ENCODE assay signal across 17 cellular contexts in genomic region chr16:11431915-11432465, GRCh38.
A peak's percentile ranks its signal among the peaks of the same experiment; 100 is the strongest.
DNase-seq lines count a peak whose midpoint lies in the region; ATAC-seq, FAIRE-seq and TF ChIP-seq lines count a peak whose summit lies in the region.
"Had no signal": no experiment of that assay in that cellular context is flagged by ENCODE, and none has a peak within 500 bp of the region (broad histone marks: within the 10 kb centered on the region; RNA-seq: fewer than 3 reads in every experiment).

No MANE protein-coding gene starts in this region.

- H3K79me2 ChIP-seq in HepG2 (ENCODE audit: insufficient read depth, low read length) = no peaks in the 10 kb centered on the region

- H3K27me3 Mint-ChIP-seq in activated T-cell treated with anti-CD3 and anti-CD28 coated beads, Interleukin-2, amount 50 U/mL, for 24 hours = no peaks in the 10 kb centered on the region
- H3K27me3 Mint-ChIP-seq: CD4-positive, alpha-beta T cell had no signal

- in situ Hi-C loops in HepG2 (cut with HindIII; ENCODE audit: extremely low pct_ligation_motif_present, low pct_unique_long_range_greater_than_20kb) = no loop called here

- H3K4me1 ChIP-seq in HepG2 (ENCODE audit: insufficient read depth, low read length) = peaks cover 28% of the 10 kb centered on the region

- peak; percentile 89 for ATAC-seq in HepG2
- ATAC-seq: A549 had no signal

- TF ChIP-seq CTCF in choroid plexus epithelial cell (conservative IDR thresholded peaks at IDR 0.05; ENCODE audit: low read depth, low read length) (no peak), HepG2 (CRISPR knock-in tag; IDR thresholded peaks at IDR 0.05) (no peak)

- H3K36me3 Mint-ChIP-seq in activated T-cell treated with anti-CD3 and anti-CD28 coated beads, Interleukin-2, amount 50 U/mL, for 24 hours (ENCODE audit: low read depth) = no peaks in the 10 kb centered on the region

- peak; percentile 83 for FAIRE-seq in HepG2 (lab: Jason Lieb, UNC)
- FAIRE-seq: A549, H54 had no signal

- no peak overlapping the region for H3K27ac ChIP-seq in HepG2 (ENCODE audit: extremely low read length, insufficient read depth, low read length)
- H3K27ac ChIP-seq: A549 had no signal

- CTCF ChIA-PET in HepG2 (lab: Yijun Ruan, JAX; ENCODE audit: low intra/inter-chr PET ratio, low total read pairs) = no interaction called here

- peak overlapping the region; percentile 1; the same call in 1 of the 2 replicates for H3K4me2 ChIP-seq in HepG2 (ENCODE audit: low read depth, low read length)
- H3K4me2 ChIP-seq: A549 had no signal

- intact Hi-C loops in HepG2 (cut with micrococcal nuclease; ENCODE audit: unreplicated experiment) = no loop called here

- peaks cover 4% of the 10 kb centered on the region for H3K9me3 Mint-ChIP-seq in activated T-cell treated with anti-CD3 and anti-CD28 coated beads, Interleukin-2, amount 50 U/mL, for 24 hours

- no peaks in the 10 kb centered on the region for H3K36me3 ChIP-seq in MG63
- H3K36me3 ChIP-seq in HepG2 (replicated peaks in 1 of 2; ENCODE audit: control insufficient read depth in 1 of 2, insufficient read depth in 2 of 2, low read length in 2 of 2) = no peaks in the 10 kb centered on the region

- POLR2A ChIA-PET in HepG2 (lab: Yijun Ruan, JAX) = interaction anchor here (1.4 kb wide), 1 partner anchor 9 kb away, joined by 3 read pairs; no protein-coding TSS in a partner anchor

- TF ChIP-seq EP300 in HepG2 (IDR thresholded peaks at IDR 0.05; ENCODE audit: low read depth in 2 of 2, low read length in 2 of 2) (peak in 1 of 2 experiments; percentile 49; a peak in 1 of 4 replicates), HepG2 (CRISPR knock-in tag; IDR thresholded peaks at IDR 0.05; ENCODE audit: borderline replicate concordance) (no peak)

- WGBS in HepG2 (ENCODE audit: low lambda C conversion rate) = 23% methylated on average over 4 of the region's 4 CpGs

- H3K9me3 ChIP-seq in MG63 (0 out of 2 replicates have a peak, but pooled peaks cover 3% of the 10 kb centered on the region), HepG2 (ENCODE audit: low read length) (no peaks in the 10 kb centered on the region)

- no peak for TF ChIP-seq RAD21 in HepG2 (CRISPR knock-in tag; IDR thresholded peaks at IDR 0.05)

- H3K27ac Mint-ChIP-seq in activated T-cell treated with anti-CD3 and anti-CD28 coated beads, Interleukin-2, amount 50 U/mL, for 24 hours = no peak overlapping the region
- H3K27ac Mint-ChIP-seq: CD4-positive, alpha-beta T cell had no signal

- no peaks in the 10 kb centered on the region for H4K20me1 ChIP-seq in HepG2 (ENCODE audit: insufficient read depth, low read length)

- no TSS peak for BruUV-seq in HepG2 (replicated peaks; lab: Mats Ljungman, UMichigan)

- no peak for TF ChIP-seq POLR2A in HepG2 (IDR thresholded peaks at IDR 0.05; ENCODE audit: insufficient read depth in 1 of 2, low read depth in 2 of 2, low read length in 2 of 2)

- H3K9ac ChIP-seq in HepG2 (ENCODE audit: insufficient read depth, low read depth, low read length) = no peak overlapping the region

- H3K4me1 Mint-ChIP-seq in activated T-cell treated with anti-CD3 and anti-CD28 coated beads, Interleukin-2, amount 50 U/mL, for 24 hours (ENCODE audit: low read depth) = no peaks in the 10 kb centered on the region

- H3K4me3 ChIP-seq in MG63 (no peak overlapping the region), choroid plexus epithelial cell (ENCODE audit: low read depth, low read length) (no peak overlapping the region), HepG2 (replicated peaks in 1 of 3; ENCODE audit: insufficient read depth in 1 of 3, low read depth in 2 of 3, low read length in 3 of 3) (no peak overlapping the region)
- H3K4me3 ChIP-seq: A549 had no signal

- no peak overlapping the region for H3K4me3 Mint-ChIP-seq in activated T-cell treated with anti-CD3 and anti-CD28 coated beads, Interleukin-2, amount 50 U/mL, for 24 hours
- H3K4me3 Mint-ChIP-seq: CD4-positive, alpha-beta T cell had no signal

- no peak overlapping the region for H2AFZ ChIP-seq in HepG2 (ENCODE audit: low read length)

- H3K27me3 ChIP-seq in MG63 (no peaks in the 10 kb centered on the region), HepG2 (ENCODE audit: control insufficient read depth in 1 of 2, insufficient read depth in 2 of 2, low read length in 2 of 2) (peaks cover 2 to 30% of the 10 kb centered on the region in 2 experiments)

- DNase-seq in EH (ENCODE audit: low read depth) = peak; percentile 11
- peak; percentile 62 for DNase-seq in MG63
- DNase-seq in choroid plexus epithelial cell (ENCODE audit: low read depth) = peak; percentile 20
- DNase-seq in HepG2 (ENCODE audit: low spot score) = peak; percentile 80
- no peak for DNase-seq in DMS 273 treated with DMSO at 0.1 percent for 48 hours (lab: John Stamatoyannopoulos, UW)
- DNase-seq in activated T-cell treated with anti-CD3 and anti-CD28 coated beads, Interleukin-2, amount 50 U/mL, for 24 hours = no peak
- DNase-seq in activated naive CD4-positive, alpha-beta T cell treated with Interleukin-2 at 50 U/mL for 16 hours = no peak
- DNase-seq: Calu3; CD4-positive, alpha-beta T cell; DMS79 treated with DMSO at 0.1 percent for 48 hours; Kasumi-1; NCI-H146; NCI-H69; NK-92 treated with Interleukin-12 subunit alpha and Interleukin-12 subunit beta, amount 100 ng/mL, for 24 hours; OCI-M1 had no signal

TF ChIP-seq in HepG2, 621 proteins besides CTCF, POLR2A, EP300 and RAD21 (continues in another document):
- no peak for TF ChIP-seq FLYWCH1 (CRISPR knock-in tag; IDR thresholded peaks at IDR 0.05)
- TF ChIP-seq PAF1 (CRISPR knock-in tag; IDR thresholded peaks at IDR 0.05) = no peak
- TF ChIP-seq KDM2A (CRISPR knock-in tag; IDR thresholded peaks at IDR 0.05; ENCODE audit: borderline replicate concordance, low read depth) = no peak
- TF ChIP-seq FUBP1 (CRISPR knock-in tag; IDR thresholded peaks at IDR 0.05; ENCODE audit: borderline replicate concordance) = no peak
- TF ChIP-seq NRL (CRISPR knock-in tag; IDR thresholded peaks at IDR 0.05; ENCODE audit: borderline replicate concordance) = no peak
- TF ChIP-seq ZNF737 (CRISPR knock-in tag; IDR thresholded peaks at IDR 0.05; ENCODE audit: borderline replicate concordance) = no peak
- TF ChIP-seq ZFP1 (CRISPR knock-in tag; IDR thresholded peaks at IDR 0.05) = 0 out of 2 replicates have a peak, but pooled peaks have one; percentile 48
- TF ChIP-seq ZNF766 (CRISPR knock-in tag; IDR thresholded peaks at IDR 0.05; ENCODE audit: borderline replicate concordance) = no peak
- TF ChIP-seq SCMH1 (CRISPR knock-in tag; IDR thresholded peaks at IDR 0.05; ENCODE audit: borderline replicate concordance) = no peak
- TF ChIP-seq ZNF350 (CRISPR knock-in tag; IDR thresholded peaks at IDR 0.05; ENCODE audit: borderline replicate concordance, low read depth) = no peak
- TF ChIP-seq, protein P1, sequence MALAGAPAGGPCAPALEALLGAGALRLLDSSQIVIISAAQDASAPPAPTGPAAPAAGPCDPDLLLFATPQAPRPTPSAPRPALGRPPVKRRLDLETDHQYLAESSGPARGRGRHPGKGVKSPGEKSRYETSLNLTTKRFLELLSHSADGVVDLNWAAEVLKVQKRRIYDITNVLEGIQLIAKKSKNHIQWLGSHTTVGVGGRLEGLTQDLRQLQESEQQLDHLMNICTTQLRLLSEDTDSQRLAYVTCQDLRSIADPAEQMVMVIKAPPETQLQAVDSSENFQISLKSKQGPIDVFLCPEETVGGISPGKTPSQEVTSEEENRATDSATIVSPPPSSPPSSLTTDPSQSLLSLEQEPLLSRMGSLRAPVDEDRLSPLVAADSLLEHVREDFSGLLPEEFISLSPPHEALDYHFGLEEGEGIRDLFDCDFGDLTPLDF (CRISPR knock-in tag; IDR thresholded peaks at IDR 0.05) = no peak
- no peak for TF ChIP-seq DNMT3B (CRISPR knock-in tag; conservative IDR thresholded peaks at IDR 0.05)

Comparison
In these comparisons a context has a peak if more than half of its experiments do, and no peak if none do; other contexts are left out.
1. DNase-seq: peak in EH (single experiment), MG63 (single experiment), choroid plexus epithelial cell (single experiment) and HepG2 (single experiment); none in DMS 273 treated with DMSO at 0.1 percent for 48 hours (single experiment), activated T-cell treated with anti-CD3 and anti-CD28 coated beads, Interleukin-2, amount 50 U/mL, for 24 hours (single experiment) and activated naive CD4-positive, alpha-beta T cell treated with Interleukin-2 at 50 U/mL for 16 hours (single experiment).